In the genomic region with DNA sequence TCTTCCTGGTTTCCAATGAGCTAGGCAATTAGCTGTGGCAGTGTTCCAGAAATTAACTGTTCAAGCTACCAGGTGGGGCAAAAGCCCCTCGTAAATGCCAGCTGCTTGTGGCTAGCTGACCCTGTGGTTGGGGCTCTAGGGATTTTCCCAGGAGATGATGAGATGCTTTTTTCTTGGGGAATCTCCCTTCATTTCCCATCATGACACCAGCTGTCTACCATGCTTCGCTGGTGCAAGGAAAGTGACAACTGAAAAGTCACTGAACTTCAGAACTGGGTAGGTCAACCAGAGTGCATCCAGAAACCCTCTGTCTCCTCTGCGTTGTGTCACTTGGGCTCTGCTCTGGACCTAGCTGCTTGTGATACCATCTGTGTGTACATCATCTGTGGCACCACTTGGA, we compare ENCODE assay signal across 10 cellular contexts.
DNase-seq lines count a peak whose midpoint lies in the region; ATAC-seq and TF ChIP-seq lines count a peak whose summit lies in the region.
"Had no signal": no experiment of that assay in that cellular context is flagged by ENCODE, and none has a peak within 500 bp of the region (broad histone marks: within the 10 kb centered on the region; RNA-seq: fewer than 3 reads in every experiment).

No MANE protein-coding gene starts in this region.

- in situ Hi-C loops in GM13976 (cut with MboI; ENCODE audit: low sequenced_read_pairs, unreplicated experiment) = no loop called here

- TF ChIP-seq CTCF in GM13976 (IDR thresholded peaks at IDR 0.05; ENCODE audit: borderline replicate concordance, control extremely low read depth, extremely low read depth, insufficient read depth, missing control alignments) = no peak

- intact Hi-C loops in activated T-helper 2 cell treated with anti-CD3 and anti-CD28 coated beads, Interferon-gamma antibody, Interleukin-2, Interleukin-4, amounts not matched to agents 10 μg/mL and 5 μg/mL and 100 μg/mL, durations not matched to agents 14 hours and 24 hours and 36 hours (cut with micrococcal nuclease) = no loop called here

- H3K36me3 Mint-ChIP-seq in activated T-helper 2 cell treated with anti-CD3 and anti-CD28 coated beads, Interferon-gamma antibody, Interleukin-2, Interleukin-4, amounts not matched to agents 10 μg/mL and 5 μg/mL and 100 μg/mL, durations not matched to agents 14 hours and 24 hours and 36 hours (ENCODE audit: low read depth) = no peaks in the 10 kb centered on the region

- no peaks in the 10 kb centered on the region for H3K27me3 Mint-ChIP-seq in activated T-helper 2 cell treated with anti-CD3 and anti-CD28 coated beads, Interferon-gamma antibody, Interleukin-2, Interleukin-4, amounts not matched to agents 10 μg/mL and 5 μg/mL and 100 μg/mL, durations not matched to agents 14 hours and 24 hours and 36 hours (ENCODE audit: low read depth)

- no peak overlapping the region for H3K27ac Mint-ChIP-seq in activated T-helper 2 cell treated with anti-CD3 and anti-CD28 coated beads, Interferon-gamma antibody, Interleukin-2, Interleukin-4, amounts not matched to agents 10 μg/mL and 5 μg/mL and 100 μg/mL, durations not matched to agents 14 hours and 24 hours and 36 hours

- H3K4me3 Mint-ChIP-seq in activated T-helper 2 cell treated with anti-CD3 and anti-CD28 coated beads, Interferon-gamma antibody, Interleukin-2, Interleukin-4, amounts not matched to agents 10 μg/mL and 5 μg/mL and 100 μg/mL, durations not matched to agents 14 hours and 24 hours and 36 hours (ENCODE audit: low read depth) = no peak overlapping the region

- peaks cover 12% of the 10 kb centered on the region for H3K9me3 Mint-ChIP-seq in activated T-helper 2 cell treated with anti-CD3 and anti-CD28 coated beads, Interferon-gamma antibody, Interleukin-2, Interleukin-4, amounts not matched to agents 10 μg/mL and 5 μg/mL and 100 μg/mL, durations not matched to agents 14 hours and 24 hours and 36 hours

- ATAC-seq in GM19397 (IDR thresholded peaks at IDR 0.05; ENCODE audit: unreplicated experiment) = peak; percentile 82
- ATAC-seq in HG02852 (IDR thresholded peaks at IDR 0.05; ENCODE audit: unreplicated experiment) = peak; percentile 88
- peak; percentile 67 for ATAC-seq in HG03558 (IDR thresholded peaks at IDR 0.05; ENCODE audit: extremely low read depth, unreplicated experiment)

- DNase-seq in GM13976 (ENCODE audit: low spot score) (peak; percentile 39), hepatic stellate cell (ENCODE audit: low spot score) (no peak), germinal center (ENCODE audit: low spot score) (no peak)
- DNase-seq in activated T-helper 2 cell treated with anti-CD3 and anti-CD28 coated beads, Interferon-gamma antibody, Interleukin-2, Interleukin-4, amounts not matched to agents 10 μg/mL and 5 μg/mL and 100 μg/mL, durations not matched to agents 14 hours and 24 hours and 36 hours (ENCODE audit: low spot score) = no peak
- no peak for DNase-seq in stimulated activated naive CD4-positive, alpha-beta T cell treated with Interleukin-2 at 50 U/mL for 16 hours (lab: John Stamatoyannopoulos, UW)
- DNase-seq: retina, SHP77 treated with DMSO at 0.1 percent for 48 hours had no signal

- no peaks in the 10 kb centered on the region for H3K4me1 Mint-ChIP-seq in activated T-helper 2 cell treated with anti-CD3 and anti-CD28 coated beads, Interferon-gamma antibody, Interleukin-2, Interleukin-4, amounts not matched to agents 10 μg/mL and 5 μg/mL and 100 μg/mL, durations not matched to agents 14 hours and 24 hours and 36 hours (ENCODE audit: low read depth)
